Comparison of ENCODE assay signal across 14 cellular contexts in genomic region chr20:26243731-26244130, GRCh38.
DNase-seq lines count a peak whose midpoint lies in the region; ATAC-seq, FAIRE-seq and TF ChIP-seq lines count a peak whose summit lies in the region.
"Had no signal": no experiment of that assay in that cellular context is flagged by ENCODE, and none has a peak within 500 bp of the region (broad histone marks: within the 10 kb centered on the region; RNA-seq: fewer than 3 reads in every experiment).

No MANE protein-coding gene starts in this region.

- H3K4me3 ChIP-seq in A549 (no peak overlapping the region), GM23248 (peak overlapping the region; percentile 47; the same call in 1 of the 2 replicates), OCI-LY3 (ENCODE audit: low read length) (no peak overlapping the region), osteoblast (ENCODE audit: insufficient read depth, low read length) (no peak overlapping the region), PC-9 (no peak overlapping the region)
- H3K4me3 ChIP-seq: GM23338 had no signal

- no peaks in the 10 kb centered on the region for H3K9me2 ChIP-seq in GM23248 (ENCODE audit: insufficient read depth)
- no peaks in the 10 kb centered on the region for H3K9me2 ChIP-seq in PC-9 (ENCODE audit: insufficient read depth)

- DNase-seq in A549 (ENCODE audit: low read depth in 1 of 2, low spot score in 1 of 2) (no peak), GM23248 (peak; percentile 3), osteoblast (ENCODE audit: insufficient read length, low spot score, missing footprints) (no peak), PC-9 (no peak), activated gamma-delta T cell treated with Interleukin-2 at 50 U/mL for 16 hours (no peak)
- DNase-seq: Caco-2; CD8-positive, alpha-beta memory T cell; DMS53; H7; KG1 had no signal

- H3F3A ChIP-seq in GM23248 (ENCODE audit: insufficient read depth) = no peaks in the 10 kb centered on the region
- no peaks in the 10 kb centered on the region for H3F3A ChIP-seq in PC-9 (ENCODE audit: insufficient read depth, low read depth)

- H3K9ac ChIP-seq in GM23248 (no peak overlapping the region), OCI-LY3 (ENCODE audit: low read length) (no peak overlapping the region)

- H3K9me3 ChIP-seq in A549 = peaks cover 4% of the 10 kb centered on the region; the same call in 1 of the 3 replicates
- H3K9me3 ChIP-seq in GM23248 (ENCODE audit: low read depth) = no peaks in the 10 kb centered on the region
- H3K9me3 ChIP-seq in OCI-LY3 (ENCODE audit: insufficient read depth, low read length) = no peaks in the 10 kb centered on the region
- H3K9me3 ChIP-seq in osteoblast (ENCODE audit: low read depth, low read length) = no peaks in the 10 kb centered on the region
- H3K9me3 ChIP-seq in PC-9 (ENCODE audit: insufficient read depth, low read depth) = no peaks in the 10 kb centered on the region
- H3K9me3 ChIP-seq: Caco-2 had no signal

- no peaks in the 10 kb centered on the region for H3K79me2 ChIP-seq in GM23248 (ENCODE audit: insufficient read depth)
- no peaks in the 10 kb centered on the region for H3K79me2 ChIP-seq in OCI-LY3 (ENCODE audit: low read length)
- H3K79me2 ChIP-seq in osteoblast (ENCODE audit: insufficient read depth, low read length) = no peaks in the 10 kb centered on the region
- H3K79me2 ChIP-seq in PC-9 (ENCODE audit: low read depth) = no peaks in the 10 kb centered on the region

- H2AFZ ChIP-seq in GM23248 (peak overlapping the region; percentile 62), OCI-LY3 (ENCODE audit: low read depth, low read length) (no peak overlapping the region), osteoblast (ENCODE audit: low read length) (no peak overlapping the region), PC-9 (no peak overlapping the region)
- H2AFZ ChIP-seq: GM23338 had no signal

- TF ChIP-seq CTCF in A549 (IDR thresholded peaks at IDR 0.05) = no peak
- TF ChIP-seq CTCF in OCI-LY3 (IDR thresholded peaks at IDR 0.05; ENCODE audit: low read depth, low read length) = no peak
- no peak for TF ChIP-seq CTCF in osteoblast (IDR thresholded peaks at IDR 0.05; ENCODE audit: extremely low read depth, low read depth, low read length)
- TF ChIP-seq CTCF in PC-9 (conservative IDR thresholded peaks at IDR 0.05) = no peak

- BruUV-seq in PC-9 (replicated peaks; lab: Mats Ljungman, UMichigan) = no TSS peak

- POLR2A ChIA-PET in A549 (lab: Yijun Ruan, JAX) (no interaction called here), PC-9 (lab: Charles Lee; ENCODE audit: unreplicated experiment) (no interaction called here)

- FAIRE-seq in A549 (lab: Jason Lieb, UNC) = peak; percentile 82
- FAIRE-seq: GM18507 had no signal

- TF ChIP-seq POLR2A in A549 (IDR thresholded peaks at IDR 0.05; ENCODE audit: low read length) = no peak

- no peaks in the 10 kb centered on the region for H4K20me1 ChIP-seq in GM23248 (ENCODE audit: insufficient read depth)
- H4K20me1 ChIP-seq in OCI-LY3 (ENCODE audit: insufficient read depth, low read length) = no peaks in the 10 kb centered on the region
- H4K20me1 ChIP-seq in osteoblast (ENCODE audit: insufficient read depth, low read length) = no peaks in the 10 kb centered on the region
- no peaks in the 10 kb centered on the region for H4K20me1 ChIP-seq in PC-9 (ENCODE audit: insufficient read depth)

- in situ Hi-C loops in GM23248 (cut with MboI) = no loop called here

- TF ChIP-seq RAD21 in A549 (conservative IDR thresholded peaks at IDR 0.05 in 1 of 2, IDR thresholded peaks at IDR 0.05 in 1 of 2) = no peak

- TF ChIP-seq EP300 in A549 (IDR thresholded peaks at IDR 0.05) = no peak

- H3K36me3 ChIP-seq in GM23248 (ENCODE audit: low read depth) (no peaks in the 10 kb centered on the region), OCI-LY3 (replicated peaks; ENCODE audit: low read depth, low read length) (no peaks in the 10 kb centered on the region), osteoblast (ENCODE audit: insufficient read depth, low read length) (no peaks in the 10 kb centered on the region), PC-9 (ENCODE audit: low read depth) (no peaks in the 10 kb centered on the region)

- 28% methylated on average over 4 of the region's 4 CpGs for WGBS in A549 (ENCODE audit: missing lambda C conversion rate)
- 25 to 33% methylated on average over 4 of the region's 4 CpGs for WGBS in GM23248 (ENCODE audit: low coverage in 1 of 2, low lambda C conversion rate in 2 of 2, missing lambda C conversion rate in 2 of 2), 2 experiments

- no peak overlapping the region for H3K27ac ChIP-seq in A549
- H3K27ac ChIP-seq in GM23248 = no peak overlapping the region
- H3K27ac ChIP-seq in OCI-LY3 (ENCODE audit: low read length) = no peak overlapping the region
- H3K27ac ChIP-seq in osteoblast (ENCODE audit: low read depth, low read length) = no peak overlapping the region
- H3K27ac ChIP-seq in PC-9 = no peak overlapping the region

- intact Hi-C loops in PC-9 (cut with micrococcal nuclease; ENCODE audit: unreplicated experiment) = no loop called here

- ATAC-seq in A549 (no peak), GM19023 (IDR thresholded peaks at IDR 0.05; ENCODE audit: unreplicated experiment) (no peak)
- ATAC-seq: GM23338 had no signal

- H3K27me3 ChIP-seq in GM23248 (replicated peaks; ENCODE audit: insufficient read depth) (no peaks in the 10 kb centered on the region), OCI-LY3 (ENCODE audit: low read depth, low read length) (no peaks in the 10 kb centered on the region), osteoblast (ENCODE audit: insufficient read depth, low read length) (no peaks in the 10 kb centered on the region), PC-9 (ENCODE audit: insufficient read depth, low read depth) (no peaks in the 10 kb centered on the region)

- no peaks in the 10 kb centered on the region for H3K4me1 ChIP-seq in A549
- H3K4me1 ChIP-seq in GM23248 (ENCODE audit: insufficient read depth) = no peaks in the 10 kb centered on the region
- H3K4me1 ChIP-seq in OCI-LY3 (ENCODE audit: low read length) = no peaks in the 10 kb centered on the region
- no peaks in the 10 kb centered on the region for H3K4me1 ChIP-seq in osteoblast (ENCODE audit: insufficient read depth, low read length)
- H3K4me1 ChIP-seq in PC-9 (replicated peaks; ENCODE audit: insufficient read depth) = no peaks in the 10 kb centered on the region
- H3K4me1 ChIP-seq: Caco-2 had no signal

- H3K4me2 ChIP-seq in A549 (no peak overlapping the region), GM23248 (ENCODE audit: unreplicated experiment) (no peak overlapping the region), OCI-LY3 (ENCODE audit: low read length) (peak overlapping the region; percentile 5; the same call in 1 of the 2 replicates), osteoblast (ENCODE audit: insufficient read depth, low read length) (peak overlapping the region; percentile 24), PC-9 (no peak overlapping the region; the same call in 1 of the 2 replicates)
- H3K4me2 ChIP-seq: GM23338 had no signal

- CTCF ChIA-PET in A549 (lab: Yijun Ruan, JAX) (no interaction called here), PC-9 (lab: Charles Lee) (no interaction called here)

TF ChIP-seq in A549, 52 proteins besides CTCF, POLR2A, EP300 and RAD21:
- TF ChIP-seq E2F6 (IDR thresholded peaks at IDR 0.05; ENCODE audit: borderline replicate concordance, low read depth) (no peak), JUNB (IDR thresholded peaks at IDR 0.05) (no peak), BHLHE40 (IDR thresholded peaks at IDR 0.05; ENCODE audit: low read depth, low read length) (no peak), TP53 (CRISPR knock-in tag; IDR thresholded peaks at IDR 0.05) (no peak), HOXA7 (CRISPR knock-in tag; IDR thresholded peaks at IDR 0.05) (no peak), FOXS1 (CRISPR knock-in tag; IDR thresholded peaks at IDR 0.05) (no peak), HOXB5 (CRISPR knock-in tag; IDR thresholded peaks at IDR 0.05) (no peak), POLR2AphosphoS2 (conservative IDR thresholded peaks at IDR 0.05; ENCODE audit: low read length) (no peak), HEYL (CRISPR knock-in tag; IDR thresholded peaks at IDR 0.05) (no peak), EHMT2 (IDR thresholded peaks at IDR 0.05; ENCODE audit: low read depth) (no peak), ZC3H11A (IDR thresholded peaks at IDR 0.05) (no peak)
TF ChIP-seq in A549: peak in this region for 0.

Comparison
In these comparisons a context has a peak if more than half of its experiments do, and no peak if none do; other contexts are left out.
1. H3K4me2 ChIP-seq: peak in OCI-LY3 (single experiment) and osteoblast (single experiment); none in A549 (single experiment), GM23248 (single experiment) and PC-9 (single experiment).